ENCODE assay signal across 8 cellular contexts in genomic region chr6:134317471-134318131, GRCh38. TPM values are rescaled to one million over a fixed set of nuclear protein-coding genes. Genes with fewer than 3 reads are reported as not detected.
DNase-seq lines count a peak whose midpoint lies in the region; ATAC-seq and TF ChIP-seq lines count a peak whose summit lies in the region.

TSS of gene SGK1 (minus strand) at chr6:134318112. CDS start at chr6:134317460, 652 bp downstream.

- intact Hi-C loops in Right ventricle myocardium superior (cut with DNase I), result no loop called here

- H3K27me3 ChIP-seq in neutrophil, result peaks cover 66% of the 10 kb centered on the region

- DNase-seq in NCI-H748 (lab: John Stamatoyannopoulos, UW; ENCODE audit: unreplicated experiment) (peak; percentile 83), Right ventricle myocardium superior (peak; percentile 47), KG1 (lab: John Stamatoyannopoulos, UW) (no peak), GOT3 (lab: John Stamatoyannopoulos, UW) (no peak)

- no peak for TF ChIP-seq CTCF in neutrophil (IDR thresholded peaks at IDR 0.05)

- WGBS in adipose tissue, 3 donors, result 3 to 5% (median 4%) methylated on average over 33 of the region's 33 CpGs

- ATAC-seq in GM19351 (IDR thresholded peaks at IDR 0.05; ENCODE audit: unreplicated experiment), result peak; percentile 70
- peak; percentile 81 for ATAC-seq in Right ventricle myocardium superior (ENCODE audit: poor library complexity)
- no peak for ATAC-seq in GM19397 (IDR thresholded peaks at IDR 0.05; ENCODE audit: unreplicated experiment)

- H3K4me3 ChIP-seq in neutrophil (ENCODE audit: low read depth in 1 of 2, low read length in 1 of 2), result peak within 1 kb of the TSS; percentile 63 to 66

- H3K36me3 ChIP-seq in neutrophil, result no peaks in the 10 kb centered on the region

- H3K4me1 ChIP-seq in neutrophil (ENCODE audit: control insufficient read depth in 1 of 2, insufficient read depth in 1 of 2, low read depth in 1 of 2, low read length in 1 of 2), result peaks cover 12 to 16% of the 10 kb centered on the region in 2 experiments

- peaks cover 5% of the 10 kb centered on the region for H3K9me3 ChIP-seq in neutrophil

- H3K27ac ChIP-seq in adipose tissue (ENCODE audit: low read depth, low read length) (no peak within 1 kb of the TSS), neutrophil (peak within 1 kb of the TSS; percentile 53)

RNA-seq across cellular contexts. Expression of gene SGK1, which starts in this region (rescaled TPM):
- 100 to 1,000 TPM in 2 of 3 donors, 10 to 100 TPM in 1; 71.1 to 181 (median 110) TPM for polyA plus RNA-seq in adipose tissue
- 23.6 TPM for total RNA-seq in Right ventricle myocardium superior

Comparison
In these comparisons a context has a peak if more than half of its experiments do, and no peak if none do; other contexts are left out.
1. DNase-seq: peak in NCI-H748 (single experiment) and Right ventricle myocardium superior (single experiment); none in KG1 (single experiment) and GOT3 (single experiment).